Comparison of ENCODE assay signal across 25 cellular contexts in the genomic region with DNA sequence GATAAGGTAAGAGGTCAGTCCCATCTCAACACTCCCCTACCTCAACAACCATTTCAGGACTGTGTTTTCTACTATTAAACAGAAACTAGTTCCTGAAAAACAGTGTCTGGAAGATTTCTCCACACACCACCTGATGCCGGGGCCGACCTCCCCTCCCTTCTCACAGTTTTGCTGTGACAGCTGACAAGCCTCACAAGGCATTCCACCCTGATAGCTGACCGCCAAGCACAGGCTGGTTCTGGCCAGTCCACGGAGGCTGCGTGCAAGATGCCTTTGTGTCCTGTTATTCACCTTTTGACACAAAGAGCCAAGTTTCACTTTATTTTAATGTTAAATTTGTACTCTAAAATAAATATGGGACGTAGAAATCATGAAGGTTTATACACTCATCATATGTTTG.
DNase-seq lines count a peak whose midpoint lies in the region; ATAC-seq and TF ChIP-seq lines count a peak whose summit lies in the region.
"Had no signal": no experiment of that assay in that cellular context is flagged by ENCODE, and none has a peak within 500 bp of the region (broad histone marks: within the 10 kb centered on the region; RNA-seq: fewer than 3 reads in every experiment).

No MANE protein-coding gene starts in this region.

- H3K9me3 ChIP-seq in heart right ventricle (no peaks in the 10 kb centered on the region), neural progenitor cell (ENCODE audit: low read depth) (no peaks in the 10 kb centered on the region)
- H3K9me3 ChIP-seq: BE2C, prostate gland had no signal

- H3F3A ChIP-seq in neural progenitor cell (ENCODE audit: low read depth): no peaks in the 10 kb centered on the region

- no peak overlapping the region for H3K9ac ChIP-seq in neural progenitor cell
- H3K9ac ChIP-seq: GM23248 had no signal

- H3K4me2 ChIP-seq in neural progenitor cell: no peak overlapping the region

- H3K79me2 ChIP-seq in neural progenitor cell (ENCODE audit: low read depth): no peaks in the 10 kb centered on the region

- no peaks in the 10 kb centered on the region for H3K27me3 Mint-ChIP-seq in neural progenitor cell (ENCODE audit: insufficient read depth, low read depth)
- H3K27me3 Mint-ChIP-seq: stimulated activated naive B cell treated with anti-CD40 and anti-IgM and Interleukin-4, amounts not matched to agents 10 μg/mL and 1 μg/mL and 100 μg/mL, for 72 hours had no signal

- 23 to 28% methylated on average over 6 of the region's 6 CpGs for WGBS in heart right ventricle, 2 donors

- H3K27ac Mint-ChIP-seq in neural progenitor cell: no peak overlapping the region
- H3K27ac Mint-ChIP-seq: natural killer cell; stimulated activated naive B cell treated with anti-CD40 and anti-IgM and Interleukin-4, amounts not matched to agents 10 μg/mL and 1 μg/mL and 100 μg/mL, for 72 hours had no signal

- TF ChIP-seq CTCF in heart right ventricle (IDR thresholded peaks at IDR 0.05): no peak
- no peak for TF ChIP-seq CTCF in neural progenitor cell (IDR thresholded peaks at IDR 0.05)

- peak overlapping the region; percentile 19 for H2AFZ ChIP-seq in neural progenitor cell (replicated peaks)
- H2AFZ ChIP-seq: GM23248 had no signal

- H3K27me3 ChIP-seq in heart right ventricle: no peaks in the 10 kb centered on the region
- no peaks in the 10 kb centered on the region for H3K27me3 ChIP-seq in neural progenitor cell
- H3K27me3 ChIP-seq: BE2C had no signal

- H3K4me1 Mint-ChIP-seq in neural progenitor cell: peaks cover 3% of the 10 kb centered on the region
- H3K4me1 Mint-ChIP-seq: natural killer cell; stimulated activated naive B cell treated with anti-CD40 and anti-IgM and Interleukin-4, amounts not matched to agents 10 μg/mL and 1 μg/mL and 100 μg/mL, for 72 hours had no signal

- H4K20me1 ChIP-seq in neural progenitor cell (ENCODE audit: low read depth): no peaks in the 10 kb centered on the region

- intact Hi-C loops in heart right ventricle (cut with DNase I): no loop called here

- no peaks in the 10 kb centered on the region for H3K36me3 Mint-ChIP-seq in neural progenitor cell
- H3K36me3 Mint-ChIP-seq: brain; natural killer cell; stimulated activated naive B cell treated with anti-CD40 and anti-IgM and Interleukin-4, amounts not matched to agents 10 μg/mL and 1 μg/mL and 100 μg/mL, for 72 hours had no signal

- H3K4me3 Mint-ChIP-seq in neural progenitor cell: no peak overlapping the region
- H3K4me3 Mint-ChIP-seq: brain; natural killer cell; stimulated activated naive B cell treated with anti-CD40 and anti-IgM and Interleukin-4, amounts not matched to agents 10 μg/mL and 1 μg/mL and 100 μg/mL, for 72 hours had no signal

- H3K36me3 ChIP-seq in heart right ventricle (no peaks in the 10 kb centered on the region), neural progenitor cell (no peaks in the 10 kb centered on the region)
- H3K36me3 ChIP-seq: BE2C, prostate gland had no signal

- DNase-seq in NCI-H748 (lab: John Stamatoyannopoulos, UW; ENCODE audit: unreplicated experiment) (peak; percentile 6), NCI-H748 treated with DMSO at 0.1 percent for 48 hours (lab: John Stamatoyannopoulos, UW) (no peak), heart right ventricle (peak; percentile 13 to 53), neural progenitor cell (ENCODE audit: low spot score) (peak; percentile 45), NCI-H82 treated with DMSO at 0.1 percent for 48 hours (lab: John Stamatoyannopoulos, UW; ENCODE audit: unreplicated experiment) (no peak)
- no peak for DNase-seq in activated CD8-positive, alpha-beta memory T cell treated with anti-CD3 and anti-CD28 coated beads, Interleukin-2, amount 50 U/mL, for 48 hours
- DNase-seq: 8988T; activated CD4-positive, alpha-beta T cell treated with anti-CD3 and anti-CD28 coated beads, Interleukin-2, amount 50 U/mL, for 48 hours; BE2C; effector memory CD4-positive, alpha-beta T cell; GM23248; natural killer cell; NCI-H1105 treated with DMSO at 0.1 percent for 48 hours; NCI-H446 treated with DMSO at 0.1 percent for 48 hours; small intestine; stimulated activated CD4-positive, alpha-beta T cell treated with anti-CD3 and anti-CD28 coated beads, Interleukin-2, amount 100 ng/mL, for 48 hours; stimulated activated naive B cell treated with anti-CD40 and anti-IgM and Interleukin-4, amounts not matched to agents 10 μg/mL and 1 μg/mL and 100 μg/mL, for 72 hours; T-helper 2 cell had no signal

- peak overlapping the region in 3 of 10 donors; percentile 23 to 37 (median 30) for H3K27ac ChIP-seq in heart right ventricle
- H3K27ac ChIP-seq in neural progenitor cell: no peak overlapping the region
- H3K27ac ChIP-seq: GM23248, HL-60, prostate gland, SK-N-MC had no signal

- H3K9me3 Mint-ChIP-seq in neural progenitor cell: no peaks in the 10 kb centered on the region
- H3K9me3 Mint-ChIP-seq: brain had no signal

- ATAC-seq in heart right ventricle (peak; percentile 71 to 95 (median 91)), HG03460 (IDR thresholded peaks at IDR 0.05; ENCODE audit: unreplicated experiment) (no peak), GM21367 (IDR thresholded peaks at IDR 0.05; ENCODE audit: unreplicated experiment) (no peak)
- ATAC-seq: esophagus mucosa; natural killer cell; stimulated activated naive B cell treated with anti-CD40 and anti-IgM and Interleukin-4, amounts not matched to agents 10 μg/mL and 1 μg/mL and 100 μg/mL, for 72 hours had no signal

- peaks cover 0 to 10% (median 0%) of the 10 kb centered on the region in 9 donors for H3K4me1 ChIP-seq in heart right ventricle
- no peaks in the 10 kb centered on the region for H3K4me1 ChIP-seq in neural progenitor cell
- H3K4me1 ChIP-seq: BE2C, prostate gland had no signal

- H3K4me3 ChIP-seq in heart right ventricle (no peak overlapping the region), neural progenitor cell (no peak overlapping the region)
- H3K4me3 ChIP-seq: GM23248, prostate gland, SK-N-MC had no signal

Comparison
In these comparisons a context has a peak if more than half of its experiments do, and no peak if none do; other contexts are left out.
1. DNase-seq: peak in NCI-H748 (single experiment), heart right ventricle (2 of 2) and neural progenitor cell (single experiment); none in NCI-H748 treated with DMSO at 0.1 percent for 48 hours (single experiment), NCI-H82 treated with DMSO at 0.1 percent for 48 hours (single experiment) and activated CD8-positive, alpha-beta memory T cell treated with anti-CD3 and anti-CD28 coated beads, Interleukin-2, amount 50 U/mL, for 48 hours (single experiment).
2. ATAC-seq: peak in heart right ventricle (8 of 8); none in HG03460 (single experiment) and GM21367 (single experiment).